ENCODE assay signal across 21 cellular contexts in the genomic region with DNA sequence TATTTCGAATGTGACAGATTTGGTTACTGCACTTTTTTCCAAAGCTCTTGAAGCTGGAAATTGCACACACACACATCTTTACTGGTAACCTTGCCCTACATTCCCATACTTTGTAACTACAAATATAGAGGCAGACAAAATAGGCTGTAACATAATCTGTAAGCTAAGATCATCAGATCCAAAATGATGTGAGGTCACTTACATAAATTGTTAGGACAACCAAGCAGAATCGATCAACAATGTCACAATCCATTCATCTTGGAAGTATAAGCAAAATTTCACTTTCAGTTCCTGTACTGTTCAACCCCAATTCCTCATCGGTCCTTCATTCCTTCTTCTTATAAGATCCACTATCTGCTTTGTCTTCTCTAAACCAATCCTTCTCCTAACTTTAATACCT.
"Had no signal": no experiment of that assay in that cellular context is flagged by ENCODE, and none has a peak within 500 bp of the region (broad histone marks: within the 10 kb centered on the region; RNA-seq: fewer than 3 reads in every experiment).

No MANE protein-coding gene starts in this region.

- H3K4me1 ChIP-seq: foreskin keratinocyte had no signal

- DNase-seq: activated gamma-delta T cell; effector CD8-positive, alpha-beta T cell; foreskin keratinocyte; glutamatergic neuron; hypothalamus; islet precursor cell; posterior cingulate gyrus; retina; stimulated activated CD8-positive, alpha-beta memory T cell treated with anti-CD3 and anti-CD28 coated beads, Interleukin-4, amount 100 ng/mL, for 48 hours; stimulated activated naive CD4-positive, alpha-beta T cell; thyroid gland had no signal

- H3K36me3 ChIP-seq: ascending aorta, esophagus muscularis mucosa, neutrophil, thyroid gland had no signal

- H3K27ac ChIP-seq: ascending aorta, esophagus muscularis mucosa, foreskin keratinocyte, neutrophil, thyroid gland had no signal

- ATAC-seq: activated CD4-positive, CD25-positive, alpha-beta regulatory T cell treated with anti-CD3 and anti-CD28 coated beads, Interleukin-2, amount 50 U/mL, for 24 hours; foreskin keratinocyte; left lobe of liver; natural killer cell treated with Interleukin-12 subunit alpha and Interleukin-12 subunit beta and Interleukin-15 and Interleukin-18, amount 100 ng/mL, for 72 hours had no signal

- H3K27me3 ChIP-seq: ascending aorta, esophagus muscularis mucosa, foreskin keratinocyte, neutrophil, thyroid gland had no signal

- H3K4me1 Mint-ChIP-seq: activated naive CD4-positive, alpha-beta T cell treated with anti-CD3 and anti-CD28 coated beads, Interleukin-2, amount 50 U/mL, for 24 hours had no signal

- H3K4me3 Mint-ChIP-seq: activated naive CD4-positive, alpha-beta T cell treated with anti-CD3 and anti-CD28 coated beads, Interleukin-2, amount 50 U/mL, for 24 hours; dendritic cell treated with granulocyte-macrophage colony-stimulating factor and Interleukin-4, amounts not matched to agents 40 ng/mL and 50 ng/mL, for 4 days; mesothelial cell of epicardium; natural killer cell treated with Interleukin-12 subunit alpha and Interleukin-12 subunit beta and Interleukin-15 and Interleukin-18, amount 100 ng/mL, for 72 hours; T-helper 1 cell treated with Interleukin-12 subunit alpha and Interleukin-12 subunit beta and Interleukin-4 antibody, amounts not matched to agents 30 μg/mL and 1 μg/mL, for 36 hours had no signal

- H3K9me3 Mint-ChIP-seq: activated naive CD4-positive, alpha-beta T cell treated with anti-CD3 and anti-CD28 coated beads, Interleukin-2, amount 50 U/mL, for 24 hours; dendritic cell treated with granulocyte-macrophage colony-stimulating factor and Interleukin-4, amounts not matched to agents 40 ng/mL and 50 ng/mL, for 4 days; mesothelial cell of epicardium; natural killer cell treated with Interleukin-12 subunit alpha and Interleukin-12 subunit beta and Interleukin-15 and Interleukin-18, amount 100 ng/mL, for 72 hours; T-helper 1 cell treated with Interleukin-12 subunit alpha and Interleukin-12 subunit beta and Interleukin-4 antibody, amounts not matched to agents 30 μg/mL and 1 μg/mL, for 36 hours had no signal

- H3K4me3 ChIP-seq: ascending aorta, esophagus muscularis mucosa, thyroid gland had no signal

- H3K27ac Mint-ChIP-seq: activated naive CD4-positive, alpha-beta T cell treated with anti-CD3 and anti-CD28 coated beads, Interleukin-2, amount 50 U/mL, for 24 hours; dendritic cell treated with granulocyte-macrophage colony-stimulating factor and Interleukin-4, amounts not matched to agents 40 ng/mL and 50 ng/mL, for 4 days; mesothelial cell of epicardium; natural killer cell treated with Interleukin-12 subunit alpha and Interleukin-12 subunit beta and Interleukin-15 and Interleukin-18, amount 100 ng/mL, for 72 hours; T-helper 1 cell treated with Interleukin-12 subunit alpha and Interleukin-12 subunit beta and Interleukin-4 antibody, amounts not matched to agents 30 μg/mL and 1 μg/mL, for 36 hours had no signal

- H3K9me3 ChIP-seq: ascending aorta, esophagus muscularis mucosa, neutrophil, thyroid gland had no signal

- H3K27me3 Mint-ChIP-seq: dendritic cell treated with granulocyte-macrophage colony-stimulating factor and Interleukin-4, amounts not matched to agents 40 ng/mL and 50 ng/mL, for 4 days had no signal

- H3K36me3 Mint-ChIP-seq: activated naive CD4-positive, alpha-beta T cell treated with anti-CD3 and anti-CD28 coated beads, Interleukin-2, amount 50 U/mL, for 24 hours; mesothelial cell of epicardium; natural killer cell treated with Interleukin-12 subunit alpha and Interleukin-12 subunit beta and Interleukin-15 and Interleukin-18, amount 100 ng/mL, for 72 hours had no signal
